In the genomic region with DNA sequence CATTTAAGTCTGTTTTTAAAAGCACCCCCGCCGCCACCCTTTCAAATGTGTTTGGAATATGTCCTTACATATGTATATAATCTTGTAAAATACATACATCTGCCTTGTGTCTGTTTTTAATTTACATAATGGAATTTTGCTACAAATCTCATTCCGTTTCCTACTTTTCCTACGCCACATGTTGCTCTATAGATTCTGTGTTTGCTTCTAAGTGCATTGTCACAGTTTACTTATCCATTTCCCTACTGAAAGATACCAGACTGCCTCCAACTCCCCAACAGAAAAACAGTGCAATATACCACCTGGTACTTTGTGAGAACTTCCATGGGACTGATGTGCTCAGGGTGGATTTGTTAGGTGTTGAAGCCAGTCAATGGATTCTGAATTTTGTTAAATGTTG, we compare ENCODE assay signal across 14 cellular contexts.
DNase-seq lines count a peak whose midpoint lies in the region; ATAC-seq, FAIRE-seq and TF ChIP-seq lines count a peak whose summit lies in the region.
"Had no signal": no experiment of that assay in that cellular context is flagged by ENCODE, and none has a peak within 500 bp of the region (broad histone marks: within the 10 kb centered on the region; RNA-seq: fewer than 3 reads in every experiment).

No MANE protein-coding gene starts in this region.

- DNase-seq in SK-N-DZ (ENCODE audit: low spot score): peak; percentile 57
- DNase-seq in mesenteric fat pad (ENCODE audit: low spot score): peak; percentile 43
- DNase-seq in SIG-M5 (lab: John Stamatoyannopoulos, UW): no peak
- DNase-seq in GM19239 (ENCODE audit: insufficient read length, low spot score): no peak
- DNase-seq: C1 segment of cervical spinal cord; Calu3; CD4-positive, alpha-beta memory T cell; COR-L47; DMS79 treated with DMSO at 0.1 percent for 48 hours; GF-D8; GOT3 had no signal

- FAIRE-seq in GM19239 (lab: Jason Lieb, UNC): no peak
- FAIRE-seq: H54 had no signal

- no peak; the same call in 2 of the 3 replicates for ATAC-seq in SK-N-SH treated with all-trans-retinoic acid at 6 μM for 48 hours
- ATAC-seq in HG03135 (IDR thresholded peaks at IDR 0.05; ENCODE audit: unreplicated experiment): no peak

TF ChIP-seq in SK-N-SH treated with all-trans-retinoic acid at 6 μM for 48 hours, 23 proteins besides CTCF, POLR2A, EP300 and RAD21:
- no peak for TF ChIP-seq CSRNP3 (CRISPR knock-in tag; IDR thresholded peaks at IDR 0.05)
- TF ChIP-seq, protein P1, sequence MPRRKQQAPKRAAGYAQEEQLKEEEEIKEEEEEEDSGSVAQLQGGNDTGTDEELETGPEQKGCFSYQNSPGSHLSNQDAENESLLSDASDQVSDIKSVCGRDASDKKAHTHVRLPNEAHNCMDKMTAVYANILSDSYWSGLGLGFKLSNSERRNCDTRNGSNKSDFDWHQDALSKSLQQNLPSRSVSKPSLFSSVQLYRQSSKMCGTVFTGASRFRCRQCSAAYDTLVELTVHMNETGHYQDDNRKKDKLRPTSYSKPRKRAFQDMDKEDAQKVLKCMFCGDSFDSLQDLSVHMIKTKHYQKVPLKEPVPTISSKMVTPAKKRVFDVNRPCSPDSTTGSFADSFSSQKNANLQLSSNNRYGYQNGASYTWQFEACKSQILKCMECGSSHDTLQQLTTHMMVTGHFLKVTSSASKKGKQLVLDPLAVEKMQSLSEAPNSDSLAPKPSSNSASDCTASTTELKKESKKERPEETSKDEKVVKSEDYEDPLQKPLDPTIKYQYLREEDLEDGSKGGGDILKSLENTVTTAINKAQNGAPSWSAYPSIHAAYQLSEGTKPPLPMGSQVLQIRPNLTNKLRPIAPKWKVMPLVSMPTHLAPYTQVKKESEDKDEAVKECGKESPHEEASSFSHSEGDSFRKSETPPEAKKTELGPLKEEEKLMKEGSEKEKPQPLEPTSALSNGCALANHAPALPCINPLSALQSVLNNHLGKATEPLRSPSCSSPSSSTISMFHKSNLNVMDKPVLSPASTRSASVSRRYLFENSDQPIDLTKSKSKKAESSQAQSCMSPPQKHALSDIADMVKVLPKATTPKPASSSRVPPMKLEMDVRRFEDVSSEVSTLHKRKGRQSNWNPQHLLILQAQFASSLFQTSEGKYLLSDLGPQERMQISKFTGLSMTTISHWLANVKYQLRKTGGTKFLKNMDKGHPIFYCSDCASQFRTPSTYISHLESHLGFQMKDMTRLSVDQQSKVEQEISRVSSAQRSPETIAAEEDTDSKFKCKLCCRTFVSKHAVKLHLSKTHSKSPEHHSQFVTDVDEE (CRISPR knock-in tag; IDR thresholded peaks at IDR 0.05): peak; percentile 63; the same call in 1 of the 2 replicates
- no peak for TF ChIP-seq CREB5 (CRISPR knock-in tag; IDR thresholded peaks at IDR 0.05; ENCODE audit: low read depth)
- 0 out of 2 replicates have a peak, but pooled peaks have one; percentile 35 for TF ChIP-seq ZNF70 (CRISPR knock-in tag; IDR thresholded peaks at IDR 0.05)
- TF ChIP-seq ISL1 (CRISPR knock-in tag; IDR thresholded peaks at IDR 0.05): no peak
- 0 out of 2 replicates have a peak, but pooled peaks have one; percentile 60 for TF ChIP-seq PPARA (CRISPR knock-in tag; IDR thresholded peaks at IDR 0.05; ENCODE audit: borderline replicate concordance)
- peak; percentile 92 for TF ChIP-seq TCF4 (CRISPR knock-in tag; IDR thresholded peaks at IDR 0.05; ENCODE audit: borderline replicate concordance)
TF ChIP-seq in SK-N-SH treated with all-trans-retinoic acid at 6 μM for 48 hours: peak in this region for 4.

Comparison
In these comparisons a context has a peak if more than half of its experiments do, and no peak if none do; other contexts are left out.
1. DNase-seq: peak in SK-N-DZ (single experiment) and mesenteric fat pad (single experiment); none in SIG-M5 (single experiment) and GM19239 (single experiment).